9 cellular contexts compared by ENCODE assay signal in the genomic region with DNA sequence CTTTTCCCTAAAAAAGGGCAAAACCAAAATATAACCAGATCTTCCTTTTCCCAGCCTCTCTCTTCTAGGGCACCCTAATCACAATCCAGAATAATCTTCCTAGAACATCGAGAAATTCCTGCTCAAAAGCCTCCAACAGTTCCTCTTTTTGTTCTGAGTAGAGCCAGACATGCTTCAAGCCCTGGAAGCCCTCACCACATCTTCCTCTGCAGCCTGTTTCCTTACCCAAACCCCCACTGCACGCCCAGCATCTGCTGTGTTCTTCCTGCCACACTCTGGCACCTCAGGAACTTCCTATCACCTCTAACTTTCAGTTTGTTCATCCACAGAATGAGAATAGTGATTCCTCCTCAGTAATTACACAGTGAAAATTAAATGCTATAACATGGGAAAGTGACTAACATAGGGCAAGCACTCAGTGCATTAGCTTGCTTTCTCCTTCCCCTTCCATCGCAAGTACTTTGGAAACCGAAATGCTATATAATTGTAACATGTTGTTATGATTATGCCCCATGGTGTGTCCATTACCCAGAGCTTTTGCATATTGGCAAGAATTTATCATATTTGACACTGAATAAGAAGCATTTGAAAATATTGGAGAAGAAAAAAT. TPM values are rescaled to one million over a fixed set of nuclear protein-coding genes. Genes with fewer than 3 reads are reported as not detected.
DNase-seq lines count a peak whose midpoint lies in the region; ATAC-seq and TF ChIP-seq lines count a peak whose summit lies in the region.
"Had no signal": no experiment of that assay in that cellular context is flagged by ENCODE, and none has a peak within 500 bp of the region (broad histone marks: within the 10 kb centered on the region; RNA-seq: fewer than 3 reads in every experiment).

No MANE protein-coding gene starts in this region.

- no peak overlapping the region for H3K27ac ChIP-seq in coronary artery
- H3K27ac ChIP-seq: body of pancreas had no signal

- peak; percentile 12 for ATAC-seq in GM21526 (IDR thresholded peaks at IDR 0.05; ENCODE audit: low FRiP score, unreplicated experiment)
- peak; percentile 41 to 43 for ATAC-seq in stimulated activated naive B cell treated with anti-CD40 and anti-IgM and Interleukin-4, amounts not matched to agents 10 μg/mL and 1 μg/mL and 100 μg/mL, for 72 hours (replicated peaks)
- ATAC-seq: body of pancreas had no signal

- H3K36me3 Mint-ChIP-seq in stimulated activated naive B cell treated with anti-CD40 and anti-IgM and Interleukin-4, amounts not matched to agents 10 μg/mL and 1 μg/mL and 100 μg/mL, for 72 hours = peaks cover 29 to 49% of the 10 kb centered on the region in 2 donors

- no peaks in the 10 kb centered on the region for H3K27me3 Mint-ChIP-seq in stimulated activated naive B cell treated with anti-CD40 and anti-IgM and Interleukin-4, amounts not matched to agents 10 μg/mL and 1 μg/mL and 100 μg/mL, for 72 hours

- H3K4me3 Mint-ChIP-seq in stimulated activated naive B cell treated with anti-CD40 and anti-IgM and Interleukin-4, amounts not matched to agents 10 μg/mL and 1 μg/mL and 100 μg/mL, for 72 hours = peak overlapping the region; percentile 33 to 37

- H3K27ac Mint-ChIP-seq in stimulated activated naive B cell treated with anti-CD40 and anti-IgM and Interleukin-4, amounts not matched to agents 10 μg/mL and 1 μg/mL and 100 μg/mL, for 72 hours = peak overlapping the region; percentile 80

- no peaks in the 10 kb centered on the region for H3K9me3 Mint-ChIP-seq in stimulated activated naive B cell treated with anti-CD40 and anti-IgM and Interleukin-4, amounts not matched to agents 10 μg/mL and 1 μg/mL and 100 μg/mL, for 72 hours

- no peak for TF ChIP-seq CTCF in coronary artery (IDR thresholded peaks at IDR 0.05)

- H3K4me3 ChIP-seq in coronary artery = no peak overlapping the region
- H3K4me3 ChIP-seq: body of pancreas had no signal

- DNase-seq in M059J (ENCODE audit: low read depth) = peak; percentile 21
- DNase-seq in activated effector memory CD4-positive, alpha-beta T cell treated with Interleukin-2 at 50 U/mL for 16 hours = peak; percentile 15
- DNase-seq in stimulated activated naive B cell treated with anti-CD40 and anti-IgM and Interleukin-4, amounts not matched to agents 10 μg/mL and 1 μg/mL and 100 μg/mL, for 72 hours = no peak
- no peak for DNase-seq in coronary artery (ENCODE audit: low spot score)
- no peak for DNase-seq in NAMALWA (ENCODE audit: low spot score)
- DNase-seq in putamen (ENCODE audit: low spot score) = no peak

- peaks cover 20 to 28% of the 10 kb centered on the region in 2 donors for H3K4me1 Mint-ChIP-seq in stimulated activated naive B cell treated with anti-CD40 and anti-IgM and Interleukin-4, amounts not matched to agents 10 μg/mL and 1 μg/mL and 100 μg/mL, for 72 hours

RNA-seq across cellular contexts. Expression of gene C6orf89, which starts 26.3 kb away (rescaled TPM):
- total RNA-seq in M059J (2014; rRNA removed; shearing (Covaris generic)) = 84.5 and 91.1 TPM in 2 replicates

RNA-seq across cellular contexts. Expression of gene PPIL1, which starts 37.4 kb away (rescaled TPM):
- total RNA-seq in M059J (2014; rRNA removed; shearing (Covaris generic)) = 73.4 and 84.3 TPM in 2 replicates

RNA-seq across cellular contexts. Expression of gene PI16, which starts 42.5 kb away (rescaled TPM):
- total RNA-seq in M059J (2014; rRNA removed; shearing (Covaris generic)) = not detected in 2 replicates
- total RNA-seq: myocyte had no signal

Comparison
In these comparisons a context has a peak if more than half of its experiments do, and no peak if none do; other contexts are left out.
1. DNase-seq: peak in M059J (single experiment) and activated effector memory CD4-positive, alpha-beta T cell treated with Interleukin-2 at 50 U/mL for 16 hours (single experiment); none in stimulated activated naive B cell treated with anti-CD40 and anti-IgM and Interleukin-4, amounts not matched to agents 10 μg/mL and 1 μg/mL and 100 μg/mL, for 72 hours (single experiment), coronary artery (single experiment), NAMALWA (single experiment) and putamen (single experiment).